ENCODE assay signal across 17 cellular contexts in genomic region chr17:63249256-63250006, GRCh38.
DNase-seq lines count a peak whose midpoint lies in the region; ATAC-seq and TF ChIP-seq lines count a peak whose summit lies in the region.
"Had no signal": no experiment of that assay in that cellular context is flagged by ENCODE, and none has a peak within 500 bp of the region (broad histone marks: within the 10 kb centered on the region; RNA-seq: fewer than 3 reads in every experiment).

No MANE protein-coding gene starts in this region.

- no peak overlapping the region for H3K4me3 ChIP-seq in astrocyte of the spinal cord (ENCODE audit: low read depth, low read length)
- H3K4me3 ChIP-seq: coronary artery, GM12878 had no signal

- in situ Hi-C loops in astrocyte of the spinal cord (cut with HindIII; ENCODE audit: low sequenced_read_pairs), result no loop called here

- no peak for TF ChIP-seq CTCF in astrocyte of the spinal cord (IDR thresholded peaks at IDR 0.05; ENCODE audit: low read depth, low read length)
- TF ChIP-seq CTCF in GM20000 (IDR thresholded peaks at IDR 0.05; ENCODE audit: extremely low read depth, missing control alignments), result no peak

- DNase-seq in AG20443 (ENCODE audit: low spot score) (peak; percentile 10), NCI-H2029 (lab: John Stamatoyannopoulos, UW) (peak; percentile 60), astrocyte of the spinal cord (ENCODE audit: low read depth, low spot score) (peak; percentile 32), left lobe of liver (ENCODE audit: low spot score) (no peak), cerebellar nuclear complex (lab: John Stamatoyannopoulos, UW) (no peak), GM20000 (ENCODE audit: low spot score) (no peak)
- DNase-seq: DND-41; NCI-H1417 treated with DMSO at 0.1 percent for 48 hours; NCI-H526 treated with DMSO at 0.1 percent for 48 hours; SIG-M5; stimulated activated CD4-positive, alpha-beta T cell treated with anti-CD3 and anti-CD28 coated beads, Interleukin-4, amount 100 ng/mL, for 4 hours had no signal

- ATAC-seq in left lobe of liver (peak; percentile 48), GM19023 (IDR thresholded peaks at IDR 0.05; ENCODE audit: unreplicated experiment) (no peak), HG02763 (IDR thresholded peaks at IDR 0.05; ENCODE audit: unreplicated experiment) (no peak)
- ATAC-seq: activated naive CD4-positive, alpha-beta T cell treated with anti-CD3 and anti-CD28 coated beads, Interleukin-2, amount 50 U/mL, for 72 hours; GM12878; stimulated activated memory B cell treated with anti-CD40 and anti-IgM and Interleukin-4, amounts not matched to agents 10 μg/mL and 1 μg/mL and 100 μg/mL, for 72 hours had no signal

Comparison
In these comparisons a context has a peak if more than half of its experiments do, and no peak if none do; other contexts are left out.
1. DNase-seq: peak in AG20443 (single experiment), NCI-H2029 (single experiment) and astrocyte of the spinal cord (single experiment); none in left lobe of liver (single experiment), cerebellar nuclear complex (0 of 2) and GM20000 (single experiment).